Comparison of ENCODE assay signal across 21 cellular contexts in genomic region chr1:20413791-20414140, GRCh38.
"Had no signal": no experiment of that assay in that cellular context is flagged by ENCODE, and none has a peak within 500 bp of the region (broad histone marks: within the 10 kb centered on the region; RNA-seq: fewer than 3 reads in every experiment).

No MANE protein-coding gene starts in this region.

- DNase-seq: hypothalamus; immature natural killer cell; left ventricle myocardium inferior; mesendoderm; midbrain; mucosa of descending colon; naive thymus-derived CD4-positive, alpha-beta T cell; pancreas; retina; right cardiac atrium; stimulated activated CD4-positive, alpha-beta T cell treated with anti-CD3 and anti-CD28 coated beads, Interleukin-12 subunit alpha, Interleukin-12 subunit beta, amount 100 ng/mL, for 4 hours; stimulated activated CD4-positive, alpha-beta T cell treated with anti-CD3 and anti-CD28 coated beads, Interleukin-15, amount 100 ng/mL, for 24 hours; stimulated activated CD4-positive, alpha-beta T cell treated with anti-CD3 and anti-CD28 coated beads, Interleukin-2, amount 100 ng/mL, for 24 hours; stimulated activated CD4-positive, alpha-beta T cell treated with anti-CD3 and anti-CD28 coated beads, Interleukin-4, amount 100 ng/mL, for 1 hour; stimulated activated naive B cell treated with anti-CD40 and anti-IgM and Interleukin-4, amounts not matched to agents 10 μg/mL and 1 μg/mL and 100 μg/mL, for 72 hours; stimulated activated naive CD8-positive, alpha-beta T cell treated with anti-CD3 and anti-CD28 coated beads, Interleukin-15, Interleukin-2, amounts not matched to agents 100 U/mL and 50 U/mL, for 24 hours; stomach; testis; thyroid gland; transverse colon; upper lobe of right lung had no signal
